1 cellular context compared by ENCODE assay signal in the genomic region with DNA sequence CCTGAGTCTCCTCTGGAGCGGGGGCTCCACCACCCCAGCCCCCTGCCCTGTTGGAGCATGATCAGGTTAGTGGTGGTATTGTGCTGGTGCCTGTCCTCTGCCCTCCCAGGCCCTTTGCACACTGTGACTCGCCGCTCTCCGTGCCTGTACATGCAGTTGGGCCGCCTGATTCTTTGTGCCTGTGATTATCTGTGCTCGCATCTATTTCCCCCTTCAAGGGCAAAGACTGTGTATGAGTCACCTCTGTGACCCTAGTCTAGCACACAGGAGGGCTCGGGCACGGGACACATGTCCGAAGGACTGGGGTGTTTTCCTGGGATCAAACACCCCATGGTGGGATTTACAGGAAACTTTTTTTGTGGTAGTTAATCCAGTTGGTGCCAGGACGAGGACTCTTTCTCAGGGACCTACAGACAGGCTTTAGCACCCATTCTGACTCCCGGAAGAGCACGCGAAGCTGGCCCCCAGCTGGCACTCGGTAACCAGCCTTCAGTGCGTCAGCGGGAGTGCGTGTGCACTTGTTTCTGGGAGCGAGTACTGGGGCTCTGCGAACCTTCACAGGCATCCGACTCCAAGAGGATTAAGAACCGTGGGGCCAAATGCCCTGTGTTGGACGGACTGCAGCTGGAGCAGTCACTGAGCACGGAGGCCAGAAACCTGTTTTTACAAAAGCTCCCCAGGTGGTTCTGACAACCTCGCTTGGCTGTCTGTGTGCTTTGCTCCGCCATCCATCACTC.
TF ChIP-seq lines count a peak whose summit lies in the region.

No MANE protein-coding gene starts in this region.

TF ChIP-seq in HepG2, 621 proteins besides CTCF, POLR2A, EP300 and RAD21 (continues in another document):
- TF ChIP-seq, protein P1, sequence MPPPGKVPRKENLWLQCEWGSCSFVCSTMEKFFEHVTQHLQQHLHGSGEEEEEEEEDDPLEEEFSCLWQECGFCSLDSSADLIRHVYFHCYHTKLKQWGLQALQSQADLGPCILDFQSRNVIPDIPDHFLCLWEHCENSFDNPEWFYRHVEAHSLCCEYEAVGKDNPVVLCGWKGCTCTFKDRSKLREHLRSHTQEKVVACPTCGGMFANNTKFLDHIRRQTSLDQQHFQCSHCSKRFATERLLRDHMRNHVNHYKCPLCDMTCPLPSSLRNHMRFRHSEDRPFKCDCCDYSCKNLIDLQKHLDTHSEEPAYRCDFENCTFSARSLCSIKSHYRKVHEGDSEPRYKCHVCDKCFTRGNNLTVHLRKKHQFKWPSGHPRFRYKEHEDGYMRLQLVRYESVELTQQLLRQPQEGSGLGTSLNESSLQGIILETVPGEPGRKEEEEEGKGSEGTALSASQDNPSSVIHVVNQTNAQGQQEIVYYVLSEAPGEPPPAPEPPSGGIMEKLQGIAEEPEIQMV (CRISPR knock-in tag; IDR thresholded peaks at IDR 0.05; ENCODE audit: low read depth): no peak
- TF ChIP-seq, protein P2, sequence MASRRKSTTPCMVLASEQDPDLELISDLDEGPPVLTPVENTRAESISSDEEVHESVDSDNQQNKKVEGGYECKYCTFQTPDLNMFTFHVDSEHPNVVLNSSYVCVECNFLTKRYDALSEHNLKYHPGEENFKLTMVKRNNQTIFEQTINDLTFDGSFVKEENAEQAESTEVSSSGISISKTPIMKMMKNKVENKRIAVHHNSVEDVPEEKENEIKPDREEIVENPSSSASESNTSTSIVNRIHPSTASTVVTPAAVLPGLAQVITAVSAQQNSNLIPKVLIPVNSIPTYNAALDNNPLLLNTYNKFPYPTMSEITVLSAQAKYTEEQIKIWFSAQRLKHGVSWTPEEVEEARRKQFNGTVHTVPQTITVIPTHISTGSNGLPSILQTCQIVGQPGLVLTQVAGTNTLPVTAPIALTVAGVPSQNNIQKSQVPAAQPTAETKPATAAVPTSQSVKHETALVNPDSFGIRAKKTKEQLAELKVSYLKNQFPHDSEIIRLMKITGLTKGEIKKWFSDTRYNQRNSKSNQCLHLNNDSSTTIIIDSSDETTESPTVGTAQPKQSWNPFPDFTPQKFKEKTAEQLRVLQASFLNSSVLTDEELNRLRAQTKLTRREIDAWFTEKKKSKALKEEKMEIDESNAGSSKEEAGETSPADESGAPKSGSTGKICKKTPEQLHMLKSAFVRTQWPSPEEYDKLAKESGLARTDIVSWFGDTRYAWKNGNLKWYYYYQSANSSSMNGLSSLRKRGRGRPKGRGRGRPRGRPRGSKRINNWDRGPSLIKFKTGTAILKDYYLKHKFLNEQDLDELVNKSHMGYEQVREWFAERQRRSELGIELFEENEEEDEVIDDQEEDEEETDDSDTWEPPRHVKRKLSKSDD (CRISPR knock-in tag; IDR thresholded peaks at IDR 0.05; ENCODE audit: low read depth): 0 out of 2 replicates have a peak, but pooled peaks have one; percentile 35
- TF ChIP-seq SP5 (CRISPR knock-in tag; IDR thresholded peaks at IDR 0.05; ENCODE audit: borderline replicate concordance, low read depth) (no peak), CEBPG (CRISPR knock-in tag; IDR thresholded peaks at IDR 0.05) (0 out of 2 replicates have a peak, but pooled peaks have one; percentile 9), SATB2 (CRISPR knock-in tag; IDR thresholded peaks at IDR 0.05) (no peak), GABPB1 (CRISPR knock-in tag; IDR thresholded peaks at IDR 0.05) (no peak), JDP2 (CRISPR knock-in tag; IDR thresholded peaks at IDR 0.05; ENCODE audit: borderline replicate concordance) (no peak), ZBTB20 (CRISPR knock-in tag; IDR thresholded peaks at IDR 0.05; ENCODE audit: borderline replicate concordance, low read depth) (0 out of 2 replicates have a peak, but pooled peaks have one; percentile 23), JARID2 (CRISPR knock-in tag; IDR thresholded peaks at IDR 0.05; ENCODE audit: insufficient replicate concordance) (no peak), RELA (CRISPR knock-in tag; IDR thresholded peaks at IDR 0.05) (no peak), RBFOX2 (IDR thresholded peaks at IDR 0.05; ENCODE audit: low read depth, low read length) (no peak), ETV5 (CRISPR knock-in tag; IDR thresholded peaks at IDR 0.05; ENCODE audit: borderline replicate concordance) (peak; percentile 41; the same call in 1 of the 2 replicates), NCOA1 (CRISPR knock-in tag; IDR thresholded peaks at IDR 0.05) (no peak), THAP11 (CRISPR knock-in tag; IDR thresholded peaks at IDR 0.05) (no peak), TCF12 (IDR thresholded peaks at IDR 0.05) (no peak), TCF12 (CRISPR knock-in tag; IDR thresholded peaks at IDR 0.05) (no peak), TOPORS (CRISPR knock-in tag; IDR thresholded peaks at IDR 0.05) (no peak), ZBTB38 (CRISPR knock-in tag; IDR thresholded peaks at IDR 0.05) (peak; percentile 39; the same call in 1 of the 2 replicates), TOE1 (CRISPR knock-in tag; IDR thresholded peaks at IDR 0.05) (no peak), ZNF746 (CRISPR knock-in tag; IDR thresholded peaks at IDR 0.05) (no peak), ZNF614 (CRISPR knock-in tag; IDR thresholded peaks at IDR 0.05; ENCODE audit: borderline replicate concordance) (no peak), BHLHE40 (IDR thresholded peaks at IDR 0.05; ENCODE audit: low read length) (peak; percentile 17; the same call in 1 of the 2 replicates), ZNF3 (CRISPR knock-in tag; IDR thresholded peaks at IDR 0.05) (no peak), RARA (CRISPR knock-in tag; IDR thresholded peaks at IDR 0.05) (peak; percentile 49), ZNF251 (CRISPR knock-in tag; IDR thresholded peaks at IDR 0.05) (no peak), RXRA (CRISPR knock-in tag; IDR thresholded peaks at IDR 0.05) (peak; percentile 25; the same call in 1 of the 2 replicates), GLI4 (CRISPR knock-in tag; IDR thresholded peaks at IDR 0.05; ENCODE audit: borderline replicate concordance) (no peak), ZNF12 (CRISPR knock-in tag; IDR thresholded peaks at IDR 0.05) (peak; percentile 29; the same call in 1 of the 2 replicates), PLRG1 (conservative IDR thresholded peaks at IDR 0.05) (no peak), PHB2 (IDR thresholded peaks at IDR 0.05; ENCODE audit: partially characterized antibody) (no peak), ZBTB7B (CRISPR knock-in tag; IDR thresholded peaks at IDR 0.05) (no peak), ARNTL (CRISPR knock-in tag; IDR thresholded peaks at IDR 0.05) (no peak), REXO4 (CRISPR knock-in tag; IDR thresholded peaks at IDR 0.05; ENCODE audit: borderline replicate concordance) (no peak), GTF3A (CRISPR knock-in tag; conservative IDR thresholded peaks at IDR 0.05) (no peak), ZNF383 (CRISPR knock-in tag; IDR thresholded peaks at IDR 0.05; ENCODE audit: borderline replicate concordance) (no peak), ZMYM3 (CRISPR knock-in tag; IDR thresholded peaks at IDR 0.05) (peak; percentile 11; the same call in 1 of the 2 replicates), TP53 (CRISPR knock-in tag; conservative IDR thresholded peaks at IDR 0.05) (no peak)
- TF ChIP-seq, protein P3, sequence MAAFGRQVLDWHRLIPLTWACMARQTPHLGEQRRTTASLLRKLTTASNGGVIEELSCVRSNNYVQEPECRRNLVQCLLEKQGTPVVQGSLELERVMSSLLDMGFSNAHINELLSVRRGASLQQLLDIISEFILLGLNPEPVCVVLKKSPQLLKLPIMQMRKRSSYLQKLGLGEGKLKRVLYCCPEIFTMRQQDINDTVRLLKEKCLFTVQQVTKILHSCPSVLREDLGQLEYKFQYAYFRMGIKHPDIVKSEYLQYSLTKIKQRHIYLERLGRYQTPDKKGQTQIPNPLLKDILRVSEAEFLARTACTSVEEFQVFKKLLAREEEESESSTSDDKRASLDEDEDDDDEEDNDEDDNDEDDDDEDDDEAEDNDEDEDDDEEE (CRISPR knock-in tag; IDR thresholded peaks at IDR 0.05): no peak
- TF ChIP-seq, protein P4, sequence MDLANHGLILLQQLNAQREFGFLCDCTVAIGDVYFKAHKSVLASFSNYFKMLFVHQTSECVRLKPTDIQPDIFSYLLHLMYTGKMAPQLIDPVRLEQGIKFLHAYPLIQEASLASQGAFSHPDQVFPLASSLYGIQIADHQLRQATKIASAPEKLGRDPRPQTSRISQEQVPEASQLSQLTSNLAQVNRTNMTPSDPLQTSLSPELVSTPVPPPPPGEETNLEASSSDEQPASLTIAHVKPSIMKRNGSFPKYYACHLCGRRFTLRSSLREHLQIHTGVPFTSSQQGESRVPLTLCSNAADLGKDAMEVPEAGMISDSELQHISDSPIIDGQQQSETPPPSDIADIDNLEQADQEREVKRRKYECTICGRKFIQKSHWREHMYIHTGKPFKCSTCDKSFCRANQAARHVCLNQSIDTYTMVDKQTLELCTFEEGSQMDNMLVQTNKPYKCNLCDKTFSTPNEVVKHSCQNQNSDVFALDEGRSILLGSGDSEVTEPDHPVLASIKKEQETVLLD (CRISPR knock-in tag; IDR thresholded peaks at IDR 0.05; ENCODE audit: low read depth): no peak
- TF ChIP-seq, protein P5, sequence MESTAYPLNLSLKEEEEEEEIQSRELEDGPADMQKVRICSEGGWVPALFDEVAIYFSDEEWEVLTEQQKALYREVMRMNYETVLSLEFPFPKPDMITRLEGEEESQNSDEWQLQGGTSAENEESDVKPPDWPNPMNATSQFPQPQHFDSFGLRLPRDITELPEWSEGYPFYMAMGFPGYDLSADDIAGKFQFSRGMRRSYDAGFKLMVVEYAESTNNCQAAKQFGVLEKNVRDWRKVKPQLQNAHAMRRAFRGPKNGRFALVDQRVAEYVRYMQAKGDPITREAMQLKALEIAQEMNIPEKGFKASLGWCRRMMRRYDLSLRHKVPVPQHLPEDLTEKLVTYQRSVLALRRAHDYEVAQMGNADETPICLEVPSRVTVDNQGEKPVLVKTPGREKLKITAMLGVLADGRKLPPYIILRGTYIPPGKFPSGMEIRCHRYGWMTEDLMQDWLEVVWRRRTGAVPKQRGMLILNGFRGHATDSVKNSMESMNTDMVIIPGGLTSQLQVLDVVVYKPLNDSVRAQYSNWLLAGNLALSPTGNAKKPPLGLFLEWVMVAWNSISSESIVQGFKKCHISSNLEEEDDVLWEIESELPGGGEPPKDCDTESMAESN (CRISPR knock-in tag; conservative IDR thresholded peaks at IDR 0.05): no peak
- TF ChIP-seq, protein P6, sequence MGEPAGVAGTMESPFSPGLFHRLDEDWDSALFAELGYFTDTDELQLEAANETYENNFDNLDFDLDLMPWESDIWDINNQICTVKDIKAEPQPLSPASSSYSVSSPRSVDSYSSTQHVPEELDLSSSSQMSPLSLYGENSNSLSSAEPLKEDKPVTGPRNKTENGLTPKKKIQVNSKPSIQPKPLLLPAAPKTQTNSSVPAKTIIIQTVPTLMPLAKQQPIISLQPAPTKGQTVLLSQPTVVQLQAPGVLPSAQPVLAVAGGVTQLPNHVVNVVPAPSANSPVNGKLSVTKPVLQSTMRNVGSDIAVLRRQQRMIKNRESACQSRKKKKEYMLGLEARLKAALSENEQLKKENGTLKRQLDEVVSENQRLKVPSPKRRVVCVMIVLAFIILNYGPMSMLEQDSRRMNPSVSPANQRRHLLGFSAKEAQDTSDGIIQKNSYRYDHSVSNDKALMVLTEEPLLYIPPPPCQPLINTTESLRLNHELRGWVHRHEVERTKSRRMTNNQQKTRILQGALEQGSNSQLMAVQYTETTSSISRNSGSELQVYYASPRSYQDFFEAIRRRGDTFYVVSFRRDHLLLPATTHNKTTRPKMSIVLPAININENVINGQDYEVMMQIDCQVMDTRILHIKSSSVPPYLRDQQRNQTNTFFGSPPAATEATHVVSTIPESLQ (CRISPR knock-in tag; conservative IDR thresholded peaks at IDR 0.05): no peak
- TF ChIP-seq, protein P7, sequence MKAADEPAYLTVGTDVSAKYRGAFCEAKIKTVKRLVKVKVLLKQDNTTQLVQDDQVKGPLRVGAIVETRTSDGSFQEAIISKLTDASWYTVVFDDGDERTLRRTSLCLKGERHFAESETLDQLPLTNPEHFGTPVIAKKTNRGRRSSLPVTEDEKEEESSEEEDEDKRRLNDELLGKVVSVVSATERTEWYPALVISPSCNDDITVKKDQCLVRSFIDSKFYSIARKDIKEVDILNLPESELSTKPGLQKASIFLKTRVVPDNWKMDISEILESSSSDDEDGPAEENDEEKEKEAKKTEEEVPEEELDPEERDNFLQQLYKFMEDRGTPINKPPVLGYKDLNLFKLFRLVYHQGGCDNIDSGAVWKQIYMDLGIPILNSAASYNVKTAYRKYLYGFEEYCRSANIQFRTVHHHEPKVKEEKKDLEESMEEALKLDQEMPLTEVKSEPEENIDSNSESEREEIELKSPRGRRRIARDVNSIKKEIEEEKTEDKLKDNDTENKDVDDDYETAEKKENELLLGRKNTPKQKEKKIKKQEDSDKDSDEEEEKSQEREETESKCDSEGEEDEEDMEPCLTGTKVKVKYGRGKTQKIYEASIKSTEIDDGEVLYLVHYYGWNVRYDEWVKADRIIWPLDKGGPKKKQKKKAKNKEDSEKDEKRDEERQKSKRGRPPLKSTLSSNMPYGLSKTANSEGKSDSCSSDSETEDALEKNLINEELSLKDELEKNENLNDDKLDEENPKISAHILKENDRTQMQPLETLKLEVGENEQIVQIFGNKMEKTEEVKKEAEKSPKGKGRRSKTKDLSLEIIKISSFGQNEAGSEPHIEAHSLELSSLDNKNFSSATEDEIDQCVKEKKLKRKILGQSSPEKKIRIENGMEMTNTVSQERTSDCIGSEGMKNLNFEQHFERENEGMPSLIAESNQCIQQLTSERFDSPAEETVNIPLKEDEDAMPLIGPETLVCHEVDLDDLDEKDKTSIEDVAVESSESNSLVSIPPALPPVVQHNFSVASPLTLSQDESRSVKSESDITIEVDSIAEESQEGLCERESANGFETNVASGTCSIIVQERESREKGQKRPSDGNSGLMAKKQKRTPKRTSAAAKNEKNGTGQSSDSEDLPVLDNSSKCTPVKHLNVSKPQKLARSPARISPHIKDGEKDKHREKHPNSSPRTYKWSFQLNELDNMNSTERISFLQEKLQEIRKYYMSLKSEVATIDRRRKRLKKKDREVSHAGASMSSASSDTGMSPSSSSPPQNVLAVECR (CRISPR knock-in tag; IDR thresholded peaks at IDR 0.05; ENCODE audit: borderline replicate concordance): 0 out of 2 replicates have a peak, but pooled peaks have one; percentile 34
- TF ChIP-seq, protein P8, sequence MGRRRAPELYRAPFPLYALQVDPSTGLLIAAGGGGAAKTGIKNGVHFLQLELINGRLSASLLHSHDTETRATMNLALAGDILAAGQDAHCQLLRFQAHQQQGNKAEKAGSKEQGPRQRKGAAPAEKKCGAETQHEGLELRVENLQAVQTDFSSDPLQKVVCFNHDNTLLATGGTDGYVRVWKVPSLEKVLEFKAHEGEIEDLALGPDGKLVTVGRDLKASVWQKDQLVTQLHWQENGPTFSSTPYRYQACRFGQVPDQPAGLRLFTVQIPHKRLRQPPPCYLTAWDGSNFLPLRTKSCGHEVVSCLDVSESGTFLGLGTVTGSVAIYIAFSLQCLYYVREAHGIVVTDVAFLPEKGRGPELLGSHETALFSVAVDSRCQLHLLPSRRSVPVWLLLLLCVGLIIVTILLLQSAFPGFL (CRISPR knock-in tag; IDR thresholded peaks at IDR 0.05): no peak
- TF ChIP-seq, protein P9, sequence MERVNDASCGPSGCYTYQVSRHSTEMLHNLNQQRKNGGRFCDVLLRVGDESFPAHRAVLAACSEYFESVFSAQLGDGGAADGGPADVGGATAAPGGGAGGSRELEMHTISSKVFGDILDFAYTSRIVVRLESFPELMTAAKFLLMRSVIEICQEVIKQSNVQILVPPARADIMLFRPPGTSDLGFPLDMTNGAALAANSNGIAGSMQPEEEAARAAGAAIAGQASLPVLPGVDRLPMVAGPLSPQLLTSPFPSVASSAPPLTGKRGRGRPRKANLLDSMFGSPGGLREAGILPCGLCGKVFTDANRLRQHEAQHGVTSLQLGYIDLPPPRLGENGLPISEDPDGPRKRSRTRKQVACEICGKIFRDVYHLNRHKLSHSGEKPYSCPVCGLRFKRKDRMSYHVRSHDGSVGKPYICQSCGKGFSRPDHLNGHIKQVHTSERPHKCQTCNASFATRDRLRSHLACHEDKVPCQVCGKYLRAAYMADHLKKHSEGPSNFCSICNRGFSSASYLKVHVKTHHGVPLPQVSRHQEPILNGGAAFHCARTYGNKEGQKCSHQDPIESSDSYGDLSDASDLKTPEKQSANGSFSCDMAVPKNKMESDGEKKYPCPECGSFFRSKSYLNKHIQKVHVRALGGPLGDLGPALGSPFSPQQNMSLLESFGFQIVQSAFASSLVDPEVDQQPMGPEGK (CRISPR knock-in tag; IDR thresholded peaks at IDR 0.05): peak; percentile 54
